2 cellular contexts compared by ENCODE assay signal in the genomic region with DNA sequence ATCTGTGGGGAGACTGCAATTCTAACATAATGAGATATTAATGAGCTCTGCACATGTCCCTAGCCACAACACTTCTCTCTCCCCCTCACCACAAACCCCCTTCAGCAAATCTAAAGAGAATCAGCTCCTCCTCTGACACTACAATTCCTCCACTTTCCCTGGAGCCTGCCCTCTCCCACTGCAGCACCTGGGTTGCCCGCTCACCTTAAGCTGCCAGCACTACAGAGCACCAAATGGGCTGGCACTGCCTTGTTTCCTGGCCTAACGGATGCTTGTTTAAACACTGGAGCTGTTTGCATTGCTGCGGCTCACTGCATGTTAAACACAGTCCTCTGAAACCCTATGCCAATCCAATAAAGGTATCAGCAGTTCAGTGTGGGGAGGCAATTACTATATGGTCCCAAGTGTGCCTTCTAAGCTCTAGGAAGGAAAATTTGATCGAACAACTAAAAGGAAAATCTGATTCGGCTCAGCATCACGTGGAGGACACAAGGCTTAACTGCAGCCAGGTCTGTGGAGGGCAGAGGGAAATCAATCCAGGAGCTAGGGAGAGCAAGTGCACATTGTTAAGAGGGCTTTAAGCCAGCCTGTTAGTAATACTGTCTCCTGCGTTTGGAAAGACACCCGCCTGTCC.
TF ChIP-seq lines count a peak whose summit lies in the region.

No MANE protein-coding gene starts in this region.

TF ChIP-seq in WTC11, 78 proteins besides CTCF, POLR2A, EP300 and RAD21 (continued from another document):
- no peak for TF ChIP-seq NR3C1 (CRISPR knock-in tag; conservative IDR thresholded peaks at IDR 0.05; ENCODE audit: low read depth)

TF ChIP-seq in liver, 16 proteins besides CTCF, POLR2A, EP300 and RAD21 (continued from another document):
- TF ChIP-seq, protein P1, sequence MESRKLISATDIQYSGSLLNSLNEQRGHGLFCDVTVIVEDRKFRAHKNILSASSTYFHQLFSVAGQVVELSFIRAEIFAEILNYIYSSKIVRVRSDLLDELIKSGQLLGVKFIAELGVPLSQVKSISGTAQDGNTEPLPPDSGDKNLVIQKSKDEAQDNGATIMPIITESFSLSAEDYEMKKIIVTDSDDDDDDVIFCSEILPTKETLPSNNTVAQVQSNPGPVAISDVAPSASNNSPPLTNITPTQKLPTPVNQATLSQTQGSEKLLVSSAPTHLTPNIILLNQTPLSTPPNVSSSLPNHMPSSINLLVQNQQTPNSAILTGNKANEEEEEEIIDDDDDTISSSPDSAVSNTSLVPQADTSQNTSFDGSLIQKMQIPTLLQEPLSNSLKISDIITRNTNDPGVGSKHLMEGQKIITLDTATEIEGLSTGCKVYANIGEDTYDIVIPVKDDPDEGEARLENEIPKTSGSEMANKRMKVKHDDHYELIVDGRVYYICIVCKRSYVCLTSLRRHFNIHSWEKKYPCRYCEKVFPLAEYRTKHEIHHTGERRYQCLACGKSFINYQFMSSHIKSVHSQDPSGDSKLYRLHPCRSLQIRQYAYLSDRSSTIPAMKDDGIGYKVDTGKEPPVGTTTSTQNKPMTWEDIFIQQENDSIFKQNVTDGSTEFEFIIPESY (IDR thresholded peaks at IDR 0.05) = peak; percentile 45
- peak; percentile 29 for TF ChIP-seq TAF1 (conservative IDR thresholded peaks at IDR 0.05)
- TF ChIP-seq EGR1 (IDR thresholded peaks at IDR 0.05; ENCODE audit: low read depth in 2 of 2) = peak in 1 of 2 donors; percentile 27
- peak; percentile 60 to 77 for TF ChIP-seq RXRA (IDR thresholded peaks at IDR 0.05)
- peak; percentile 62 for TF ChIP-seq YY1 (IDR thresholded peaks at IDR 0.05)
- TF ChIP-seq SP1 (IDR thresholded peaks at IDR 0.05) = peak; percentile 65
- TF ChIP-seq HNF4G (IDR thresholded peaks at IDR 0.05) = no peak
- TF ChIP-seq, protein P2, sequence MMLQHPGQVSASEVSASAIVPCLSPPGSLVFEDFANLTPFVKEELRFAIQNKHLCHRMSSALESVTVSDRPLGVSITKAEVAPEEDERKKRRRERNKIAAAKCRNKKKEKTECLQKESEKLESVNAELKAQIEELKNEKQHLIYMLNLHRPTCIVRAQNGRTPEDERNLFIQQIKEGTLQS (IDR thresholded peaks at IDR 0.05) = peak; percentile 11
- no peak for TF ChIP-seq NR2F2 (IDR thresholded peaks at IDR 0.05)
- no peak for TF ChIP-seq GABPA (IDR thresholded peaks at IDR 0.05 in 1 of 2, conservative IDR thresholded peaks at IDR 0.05 in 1 of 2)
- peak; percentile 90 for TF ChIP-seq FOXA2 (IDR thresholded peaks at IDR 0.05)
- TF ChIP-seq JUND (IDR thresholded peaks at IDR 0.05) = peak in 1 of 2 donors; percentile 51
- peak; percentile 84 for TF ChIP-seq FOXA1 (IDR thresholded peaks at IDR 0.05)
